15 cellular contexts compared by ENCODE assay signal in the genomic region with DNA sequence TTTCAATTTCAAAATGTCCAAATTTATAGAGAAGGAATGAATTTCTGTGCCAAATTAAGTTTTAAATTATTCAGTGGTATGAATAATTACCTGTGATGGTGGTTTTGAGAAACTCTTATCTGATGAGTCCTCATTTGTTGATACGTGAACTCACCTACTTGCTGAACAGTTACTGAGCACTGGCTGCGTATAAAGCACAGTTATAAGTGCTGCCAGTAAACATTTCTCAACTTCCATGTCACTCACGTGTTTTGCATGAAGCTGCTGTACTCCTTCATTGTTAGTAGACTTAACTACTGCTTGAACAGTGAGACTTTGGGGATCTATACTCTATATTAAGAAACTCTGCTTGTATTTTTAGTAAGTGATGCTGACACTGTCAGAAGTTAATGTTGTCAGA.
A peak's percentile ranks its signal among the peaks of the same experiment; 100 is the strongest.
DNase-seq lines count a peak whose midpoint lies in the region; ATAC-seq and TF ChIP-seq lines count a peak whose summit lies in the region.
"Had no signal": no experiment of that assay in that cellular context is flagged by ENCODE, and none has a peak within 500 bp of the region (broad histone marks: within the 10 kb centered on the region; RNA-seq: fewer than 3 reads in every experiment).

No MANE protein-coding gene starts in this region.

- H3K4me3 ChIP-seq in PC-3 (ENCODE audit: low read length) (no peak overlapping the region), mammary epithelial cell (replicated peaks in 1 of 3; ENCODE audit: insufficient read depth in 1 of 3, low read depth in 2 of 3, low read length in 3 of 3) (no peak overlapping the region), upper lobe of right lung (no peak overlapping the region), GM23248 (no peak overlapping the region)
- H3K4me3 ChIP-seq: A549, GM12878, GM23338 had no signal

- H3K36me3 ChIP-seq in PC-3 (ENCODE audit: low read depth, low read length): no peaks in the 10 kb centered on the region
- no peaks in the 10 kb centered on the region for H3K36me3 ChIP-seq in mammary epithelial cell (ENCODE audit: insufficient read depth, low read length)
- H3K36me3 ChIP-seq in upper lobe of right lung: no peaks in the 10 kb centered on the region
- H3K36me3 ChIP-seq in GM23248 (ENCODE audit: low read depth): no peaks in the 10 kb centered on the region
- H3K36me3 ChIP-seq: BE2C had no signal

- H3K4me2 ChIP-seq in PC-3 (ENCODE audit: low read length): peak overlapping the region; percentile 30; the same call in 1 of the 2 replicates
- H3K4me2 ChIP-seq in mammary epithelial cell (ENCODE audit: insufficient read depth, low read depth, low read length): no peak overlapping the region
- H3K4me2 ChIP-seq in GM23248 (ENCODE audit: unreplicated experiment): no peak overlapping the region
- H3K4me2 ChIP-seq: A549, GM23338 had no signal

- H3K9ac ChIP-seq in PC-3 (ENCODE audit: low read length): peak overlapping the region; percentile 58
- no peak overlapping the region for H3K9ac ChIP-seq in mammary epithelial cell (ENCODE audit: insufficient read depth, low read length)
- no peak overlapping the region for H3K9ac ChIP-seq in GM23248

- H3K9me3 ChIP-seq in PC-3 (ENCODE audit: low read length) (no peaks in the 10 kb centered on the region), mammary epithelial cell (replicated peaks; ENCODE audit: insufficient read depth, low read length) (no peaks in the 10 kb centered on the region), upper lobe of right lung (no peaks in the 10 kb centered on the region), GM23248 (ENCODE audit: low read depth) (no peaks in the 10 kb centered on the region)
- H3K9me3 ChIP-seq: A549, BE2C had no signal

- 68% methylated on average over 3 of the region's 3 CpGs for WGBS in mammary epithelial cell (ENCODE audit: low coverage, missing lambda C conversion rate)
- 72 to 77% methylated on average over 3 of the region's 3 CpGs for WGBS in GM23248 (ENCODE audit: low coverage in 1 of 2, low lambda C conversion rate in 2 of 2, missing lambda C conversion rate in 2 of 2), 2 experiments

- dilution Hi-C loops in mammary epithelial cell (cut with HindIII; ENCODE audit: low sequenced_read_pairs): no loop called here

- TF ChIP-seq CTCF in PC-3 (conservative IDR thresholded peaks at IDR 0.05; ENCODE audit: low read depth, low read length): no peak
- no peak for TF ChIP-seq CTCF in mammary epithelial cell (conservative IDR thresholded peaks at IDR 0.05 in 1 of 2, IDR thresholded peaks at IDR 0.05 in 1 of 2; ENCODE audit: extremely low read depth in 1 of 2, insufficient read depth in 1 of 2, low read depth in 1 of 2, low read length in 2 of 2)
- no peak for TF ChIP-seq CTCF in foreskin keratinocyte (conservative IDR thresholded peaks at IDR 0.05)
- no peak for TF ChIP-seq CTCF in upper lobe of right lung (IDR thresholded peaks at IDR 0.05)

- H3K9me2 ChIP-seq in PC-3 (replicated peaks; ENCODE audit: low read length) (no peaks in the 10 kb centered on the region), GM23248 (ENCODE audit: insufficient read depth) (no peaks in the 10 kb centered on the region)

- H3K79me2 ChIP-seq in PC-3 (ENCODE audit: low read length) (no peaks in the 10 kb centered on the region), mammary epithelial cell (ENCODE audit: insufficient read depth, low read length) (no peaks in the 10 kb centered on the region), GM23248 (ENCODE audit: insufficient read depth) (no peaks in the 10 kb centered on the region)

- in situ Hi-C loops in mammary epithelial cell (cut with MboI; ENCODE audit: low sequenced_read_pairs in 2 of 2): loop anchor here in 1 of 2 donors (25.0 kb wide), 1 partner anchor 274 kb away; a partner anchor contains a TSS
- in situ Hi-C loops in GM23248 (cut with MboI): loop anchor here (25.0 kb wide), 1 partner anchor 274 kb away; a partner anchor contains a TSS

- H3K27me3 ChIP-seq in PC-3 (ENCODE audit: low read length) (no peaks in the 10 kb centered on the region), mammary epithelial cell (ENCODE audit: insufficient read depth, low read length) (no peaks in the 10 kb centered on the region), foreskin keratinocyte (no peaks in the 10 kb centered on the region), upper lobe of right lung (no peaks in the 10 kb centered on the region), GM23248 (replicated peaks; ENCODE audit: insufficient read depth) (no peaks in the 10 kb centered on the region)
- H3K27me3 ChIP-seq: BE2C had no signal

- no TSS peak for BruUV-seq in PC-3 (replicated peaks; lab: Mats Ljungman, UMichigan)
- no TSS peak for BruUV-seq in mammary epithelial cell (replicated peaks; lab: Mats Ljungman, UMichigan)

- intact Hi-C loops in PC-3 (cut with micrococcal nuclease): loop anchor here (5.0 to 10.0 kb wide), 6 partner anchors 186 to 724 kb away; no protein-coding TSS in a partner anchor
- intact Hi-C loops in mammary epithelial cell (cut with micrococcal nuclease): loop anchor here (2.0 to 10.0 kb wide), 3 partner anchors 14 to 864 kb away; no protein-coding TSS in a partner anchor
- intact Hi-C loops in upper lobe of right lung (cut with DNase I): no loop called here

- H4K20me1 ChIP-seq in PC-3 (ENCODE audit: low read length): no peaks in the 10 kb centered on the region
- no peaks in the 10 kb centered on the region for H4K20me1 ChIP-seq in mammary epithelial cell (ENCODE audit: insufficient read depth, low read length)
- no peaks in the 10 kb centered on the region for H4K20me1 ChIP-seq in GM23248 (ENCODE audit: insufficient read depth)

- H3F3A ChIP-seq in PC-3 (ENCODE audit: low read length, unreplicated experiment) (peaks cover 12% of the 10 kb centered on the region), GM23248 (ENCODE audit: insufficient read depth) (peaks cover 43% of the 10 kb centered on the region)

- CTCF ChIA-PET in PC-3 (lab: Charles Lee) (interaction anchor here (1.1 kb wide), 1 partner anchor 815 kb away, joined by 5 read pairs; no protein-coding TSS in a partner anchor), mammary epithelial cell (lab: Charles Lee; ENCODE audit: low non-redundant PET) (no interaction called here)

- POLR2A ChIA-PET in PC-3 (lab: Charles Lee; ENCODE audit: unreplicated experiment): no interaction called here

- DNase-seq in PC-3 (no peak), mammary epithelial cell (no peak), foreskin keratinocyte (peak in 1 of 2 donors; percentile 45), upper lobe of right lung (no peak), NCI-H510A treated with DMSO at 0.1 percent for 48 hours (lab: John Stamatoyannopoulos, UW) (no peak), GM23248 (no peak), SK-N-DZ (ENCODE audit: low spot score) (no peak)
- DNase-seq: BE2C; CD4-positive, alpha-beta memory T cell; DMS79; H7 had no signal

- peak overlapping the region; percentile 82 for H3K27ac ChIP-seq in PC-3 (ENCODE audit: low read length)
- peak overlapping the region; percentile 85 for H3K27ac ChIP-seq in mammary epithelial cell (ENCODE audit: insufficient read depth, low read depth, low read length)
- peak overlapping the region; percentile 97 for H3K27ac ChIP-seq in foreskin keratinocyte
- no peak overlapping the region for H3K27ac ChIP-seq in upper lobe of right lung
- H3K27ac ChIP-seq in GM23248: no peak overlapping the region
- H3K27ac ChIP-seq: C4-2B had no signal

- ATAC-seq in PC-3: no peak
- ATAC-seq in foreskin keratinocyte: no peak
- ATAC-seq in upper lobe of right lung: peak; percentile 61
- ATAC-seq: A549, GM12878, GM23338 had no signal

- peaks cover 47% of the 10 kb centered on the region for H3K4me1 ChIP-seq in PC-3 (ENCODE audit: insufficient read depth, low read length)
- peaks cover 42% of the 10 kb centered on the region for H3K4me1 ChIP-seq in mammary epithelial cell (ENCODE audit: insufficient read depth, low read length)
- H3K4me1 ChIP-seq in foreskin keratinocyte: peaks cover 41% of the 10 kb centered on the region
- H3K4me1 ChIP-seq in upper lobe of right lung: peaks cover 17% of the 10 kb centered on the region
- peaks cover 64% of the 10 kb centered on the region for H3K4me1 ChIP-seq in GM23248 (ENCODE audit: insufficient read depth)
- H3K4me1 ChIP-seq: BE2C had no signal

- H2AFZ ChIP-seq in PC-3 (ENCODE audit: low read length) (no peak overlapping the region), mammary epithelial cell (ENCODE audit: low read depth, low read length) (peak overlapping the region; percentile 10), GM23248 (no peak overlapping the region)
- H2AFZ ChIP-seq: GM23338 had no signal

Comparison
In these comparisons a context has a peak if more than half of its experiments do, and no peak if none do; other contexts are left out.
1. H3K27ac ChIP-seq: peak in PC-3 (single experiment), mammary epithelial cell (single experiment) and foreskin keratinocyte (single experiment); none in upper lobe of right lung (single experiment) and GM23248 (single experiment).